17 cellular contexts compared by ENCODE assay signal in genomic region chr5:34648522-34649158, GRCh38.
"Had no signal": no experiment of that assay in that cellular context is flagged by ENCODE, and none has a peak within 500 bp of the region (broad histone marks: within the 10 kb centered on the region; RNA-seq: fewer than 3 reads in every experiment).

No MANE protein-coding gene starts in this region.

- H3K9me3 Mint-ChIP-seq: activated T-cell treated with anti-CD3 and anti-CD28 coated beads, Interleukin-2, amount 50 U/mL, for 4 hours; naive B cell; stimulated activated naive CD8-positive, alpha-beta T cell treated with anti-CD3 and anti-CD28 coated beads, Interleukin-15, Interleukin-2, amounts not matched to agents 100 ng/mL and 50 ng/mL, for 24 hours had no signal

- H3K4me1 ChIP-seq: foreskin keratinocyte had no signal

- FAIRE-seq: islet of Langerhans had no signal

- H3K27ac ChIP-seq: foreskin keratinocyte had no signal

- DNase-seq: activated CD4-positive, alpha-beta T cell treated with anti-CD3 and anti-CD28 coated beads, Interleukin-2, amount 50 U/mL, for 4 hours; activated CD4-positive, CD25-positive, alpha-beta regulatory T cell treated with anti-CD3 and anti-CD28 coated beads, Interleukin-2, amount 50 U/mL, for 72 hours; activated effector memory CD4-positive, alpha-beta T cell treated with anti-CD3 and anti-CD28 coated beads, Interleukin-2, amount 50 U/mL, for 16 hours; activated T-cell treated with anti-CD3 and anti-CD28 coated beads, Interleukin-2, amount 50 U/mL, for 4 hours; amygdala; cerebellar nuclear complex; endodermal cell; foreskin keratinocyte; naive B cell; occipital lobe; stimulated activated CD4-positive, alpha-beta T cell treated with anti-CD3 and anti-CD28 coated beads, Interleukin-15, amount 100 ng/mL, for 24 hours; stimulated activated CD4-positive, alpha-beta T cell treated with anti-CD3 and anti-CD28 coated beads, Interleukin-4, amount 100 ng/mL, for 24 hours had no signal

- H3K36me3 Mint-ChIP-seq: activated naive CD4-positive, alpha-beta T cell treated with anti-CD3 and anti-CD28 coated beads, Interleukin-2, amount 50 U/mL, for 72 hours; naive B cell had no signal

- H3K4me3 Mint-ChIP-seq: activated T-cell treated with anti-CD3 and anti-CD28 coated beads, Interleukin-2, amount 50 U/mL, for 4 hours; endodermal cell; mesothelial cell of epicardium; naive B cell; stimulated activated naive CD8-positive, alpha-beta T cell treated with anti-CD3 and anti-CD28 coated beads, Interleukin-15, Interleukin-2, amounts not matched to agents 100 ng/mL and 50 ng/mL, for 24 hours had no signal

- H3K4me1 Mint-ChIP-seq: endodermal cell, naive B cell had no signal

- H3K27ac Mint-ChIP-seq: activated naive CD4-positive, alpha-beta T cell treated with anti-CD3 and anti-CD28 coated beads, Interleukin-2, amount 50 U/mL, for 72 hours; endodermal cell; mesothelial cell of epicardium; naive B cell; stimulated activated naive CD8-positive, alpha-beta T cell treated with anti-CD3 and anti-CD28 coated beads, Interleukin-15, Interleukin-2, amounts not matched to agents 100 ng/mL and 50 ng/mL, for 24 hours had no signal

- ATAC-seq: activated naive CD4-positive, alpha-beta T cell treated with anti-CD3 and anti-CD28 coated beads, Interleukin-2, amount 50 U/mL, for 72 hours; activated T-cell treated with anti-CD3 and anti-CD28 coated beads, Interleukin-2, amount 50 U/mL, for 4 hours; esophagus mucosa; foreskin keratinocyte had no signal
